Comparison of ENCODE assay signal across 15 cellular contexts in the genomic region with DNA sequence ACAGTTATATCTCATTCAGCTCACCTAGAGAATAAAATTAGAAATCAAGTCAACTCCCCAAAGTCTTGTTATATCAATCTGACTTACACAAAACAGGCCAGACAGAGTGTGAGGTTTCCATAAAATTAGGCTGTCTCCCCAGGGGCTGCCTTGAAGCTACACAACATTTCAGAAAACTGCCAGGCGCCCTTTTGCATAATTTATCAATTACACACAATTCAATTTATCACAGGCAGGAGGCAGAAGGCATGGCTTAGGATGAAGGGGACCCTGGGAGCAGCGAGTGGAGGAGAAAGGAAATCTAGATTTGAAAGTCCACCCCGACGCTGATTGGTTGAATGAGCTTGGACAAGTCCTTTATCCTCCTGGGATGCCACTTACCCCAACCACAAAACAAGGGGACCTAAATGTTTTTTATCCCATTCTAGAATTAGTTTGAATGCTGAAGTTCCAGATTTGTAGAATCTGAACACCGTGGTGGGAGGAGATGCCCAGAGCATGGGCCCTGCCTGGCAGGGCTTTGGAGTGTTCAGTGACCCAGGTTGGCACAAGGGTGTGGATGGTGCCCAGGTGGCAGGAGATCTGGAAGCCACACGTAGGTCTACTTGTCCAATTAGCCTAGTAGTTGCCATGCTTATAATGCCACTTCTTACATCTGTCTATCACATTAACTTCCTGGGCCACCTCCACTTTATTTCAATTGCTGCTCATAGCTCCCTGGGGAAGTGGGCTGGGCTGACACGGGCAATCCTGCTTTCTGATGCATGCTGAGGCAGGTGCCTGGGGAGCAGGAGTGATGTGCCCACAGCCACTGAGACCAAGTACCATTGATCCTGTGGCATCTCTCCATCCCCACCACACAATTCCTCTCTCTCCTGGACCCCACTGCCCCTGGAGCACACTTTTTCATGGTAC.
"Had no signal": no experiment of that assay in that cellular context is flagged by ENCODE, and none has a peak within 500 bp of the region (broad histone marks: within the 10 kb centered on the region; RNA-seq: fewer than 3 reads in every experiment).

No MANE protein-coding gene starts in this region.

- H3K27ac ChIP-seq: breast epithelium, neutrophil, right atrium auricular region, skin epidermis, stomach, thoracic aorta had no signal

- H3K4me3 ChIP-seq: breast epithelium, right atrium auricular region, skin epidermis, stomach, thoracic aorta had no signal

- DNase-seq: activated CD4-positive, alpha-beta memory T cell treated with anti-CD3 and anti-CD28 coated beads for 36 hours; activated gamma-delta T cell treated with Interleukin-2 at 50 U/mL for 16 hours; activated naive CD8-positive, alpha-beta T cell treated with anti-CD3 and anti-CD28 coated beads for 36 hours; activated T-cell treated with anti-CD3 and anti-CD28 coated beads, Interleukin-2, amount 50 U/mL, for 72 hours; aorta; hippocampal formation; kidney glomerular epithelial cell; stimulated activated CD4-positive, alpha-beta T cell treated with anti-CD3 and anti-CD28 coated beads, Interleukin-4, amount 100 ng/mL, for 4 hours; stomach had no signal

- H3K27me3 ChIP-seq: breast epithelium, neutrophil, right atrium auricular region, stomach had no signal

- ATAC-seq: activated CD4-positive, CD25-positive, alpha-beta regulatory T cell treated with anti-CD3 and anti-CD28 coated beads, Interleukin-2, amount 50 U/mL, for 24 hours; activated T-cell treated with anti-CD3 and anti-CD28 coated beads, Interleukin-2, amount 50 U/mL, for 72 hours had no signal

- H3K36me3 ChIP-seq: breast epithelium, neutrophil, right atrium auricular region, stomach, thoracic aorta had no signal

- H3K4me1 ChIP-seq: breast epithelium had no signal

- H3K9me3 ChIP-seq: breast epithelium, neutrophil, right atrium auricular region, stomach, thoracic aorta had no signal
